6 cellular contexts compared by ENCODE assay signal in the genomic region with DNA sequence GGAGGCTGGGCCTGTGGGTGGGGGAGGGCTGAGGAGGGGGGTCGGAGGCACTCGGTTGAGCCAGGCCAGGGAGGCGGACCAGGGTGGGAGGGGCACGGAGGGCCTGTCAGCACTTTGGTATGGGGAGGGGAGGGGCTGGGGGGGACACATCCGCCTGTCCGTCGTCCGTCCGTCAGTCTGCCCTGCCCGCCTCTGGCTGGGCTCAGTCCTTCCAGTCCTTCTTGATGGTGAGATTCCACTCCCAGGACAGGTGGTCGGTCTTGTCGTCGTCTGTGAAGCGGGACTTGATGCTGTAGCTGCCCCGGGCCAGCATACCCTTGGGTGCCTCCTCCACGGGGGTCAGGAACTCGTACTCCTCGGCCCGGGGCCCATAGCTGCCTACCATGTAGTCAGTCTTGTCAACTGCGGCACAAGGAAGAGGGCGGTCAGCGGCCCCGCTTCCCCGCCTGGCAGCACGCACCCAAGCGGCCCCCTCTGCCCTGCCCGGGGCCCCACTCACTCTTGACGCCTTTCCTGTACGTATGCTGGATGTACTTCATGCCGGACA. TPM values are rescaled to one million over a fixed set of nuclear protein-coding genes. Genes with fewer than 3 reads are reported as not detected.
DNase-seq lines count a peak whose midpoint lies in the region; ATAC-seq lines count a peak whose summit lies in the region.

No MANE protein-coding gene starts in this region.

- peak overlapping the region; percentile 68 for H3K27ac ChIP-seq in SJSA1

- H3K4me1 ChIP-seq in SJSA1 (replicated peaks), result peaks cover 50% of the 10 kb centered on the region

- no peaks in the 10 kb centered on the region for H3K27me3 ChIP-seq in SJSA1 (replicated peaks)

- no peaks in the 10 kb centered on the region; the same call in 1 of the 2 replicates for H3K9me3 ChIP-seq in SJSA1 (replicated peaks)

- H3K36me3 ChIP-seq in SJSA1, result peaks cover 82% of the 10 kb centered on the region

- peak; percentile 96 for DNase-seq in EH (ENCODE audit: low read depth)
- peak; percentile 66 to 96 for DNase-seq in SJSA1 (ENCODE audit: low read depth in 1 of 2, low spot score in 2 of 2)
- DNase-seq in hepatic stellate cell (ENCODE audit: low spot score), result peak; percentile 83
- DNase-seq in NCI-H1105 treated with DMSO at 0.1 percent for 48 hours (lab: John Stamatoyannopoulos, UW), result no peak

- peak overlapping the region; percentile 98 for H3K4me3 ChIP-seq in SJSA1

- ATAC-seq in HG02981 (IDR thresholded peaks at IDR 0.05; ENCODE audit: unreplicated experiment) (no peak), GM19463 (IDR thresholded peaks at IDR 0.05; ENCODE audit: unreplicated experiment) (no peak)

RNA-seq across cellular contexts. Expression of gene ARHGDIA, which starts 2.4 kb away (rescaled TPM):
- total RNA-seq in SJSA1 (2014; rRNA removed; shearing (Covaris generic)), result 276 and 304 TPM in 2 replicates

RNA-seq across cellular contexts. Expression of gene P4HB, which starts 8.4 kb away (rescaled TPM):
- 1,635 and 2,300 TPM in 2 replicates for total RNA-seq in SJSA1 (2014; rRNA removed; shearing (Covaris generic))

RNA-seq across cellular contexts. Expression of gene ALYREF, which starts 22.6 kb away (rescaled TPM):
- total RNA-seq in SJSA1 (2014; rRNA removed; shearing (Covaris generic)), result 482 and 554 TPM in 2 replicates

RNA-seq across cellular contexts. Expression of gene ANAPC11, which starts 22.8 kb away (rescaled TPM):
- total RNA-seq in SJSA1 (2014; rRNA removed; shearing (Covaris generic)), result 416 and 712 TPM in 2 replicates

RNA-seq across cellular contexts. Expression of gene NPB, which starts 33.3 kb away (rescaled TPM):
- total RNA-seq in SJSA1 (2014; rRNA removed; shearing (Covaris generic)), result 0.56 and 0.84 TPM in 2 replicates
